In the genomic region with DNA sequence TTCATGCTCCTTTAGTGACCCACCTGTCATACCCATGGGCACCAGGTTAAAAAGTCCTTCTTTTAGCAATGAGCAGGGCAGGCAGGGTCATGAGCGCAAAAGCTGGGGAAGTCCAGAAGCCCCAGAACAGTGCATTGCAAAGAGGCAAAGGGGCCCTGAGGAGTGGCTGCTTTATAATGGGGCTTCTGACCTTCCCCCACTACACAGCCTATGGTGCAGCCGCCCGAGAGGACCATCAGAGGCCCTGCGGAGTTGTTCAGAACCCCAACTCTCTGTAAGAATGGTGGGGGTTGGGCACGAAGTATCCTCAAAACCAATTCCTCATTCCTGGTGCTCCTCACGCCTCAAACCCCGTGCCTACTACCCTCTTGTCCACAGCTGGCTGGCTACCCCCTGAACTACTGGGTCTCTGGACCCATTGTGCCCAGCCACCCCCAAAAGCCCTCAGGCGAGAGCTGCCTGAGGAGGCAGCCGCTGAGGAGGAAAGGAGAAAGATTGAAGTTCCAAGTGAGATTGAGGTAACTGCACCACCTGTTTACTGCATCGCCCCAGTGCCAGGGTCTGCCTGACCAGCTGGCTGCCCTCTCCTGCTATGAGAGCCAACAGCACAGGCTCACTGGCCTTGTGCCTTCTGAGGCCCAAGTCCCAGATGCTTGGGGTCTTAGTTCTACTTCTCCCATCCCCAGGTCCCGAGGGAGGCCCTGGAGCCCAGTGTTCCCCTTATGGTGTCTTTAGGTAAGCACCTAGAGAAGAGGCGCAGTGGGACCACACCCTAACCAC, we compare ENCODE assay signal across 1 cellular context.
TF ChIP-seq lines count a peak whose summit lies in the region.

No MANE protein-coding gene starts in this region.

TF ChIP-seq in GM12878, 131 proteins besides CTCF, POLR2A, EP300 and RAD21:
- TF ChIP-seq EED (IDR thresholded peaks at IDR 0.05; ENCODE audit: low read depth) (no peak), MEF2A (IDR thresholded peaks at IDR 0.05; ENCODE audit: insufficient read depth, low read depth, low read length) (no peak), SPI1 (IDR thresholded peaks at IDR 0.05; ENCODE audit: borderline replicate concordance, insufficient read depth, low read depth, low read length) (no peak), LARP7 (IDR thresholded peaks at IDR 0.05) (no peak), BMI1 (IDR thresholded peaks at IDR 0.05; ENCODE audit: borderline replicate concordance) (no peak), POU2F2 (IDR thresholded peaks at IDR 0.05; ENCODE audit: borderline replicate concordance, low read depth, low read length) (no peak), ZZZ3 (IDR thresholded peaks at IDR 0.05; ENCODE audit: control insufficient read depth, insufficient read length, low read depth) (no peak), BHLHE40 (IDR thresholded peaks at IDR 0.05; ENCODE audit: borderline replicate concordance in 1 of 2, low read depth in 2 of 2, low read length in 1 of 2) (no peak), IKZF2 (IDR thresholded peaks at IDR 0.05) (no peak), ZNF622 (IDR thresholded peaks at IDR 0.05) (no peak), GABPA (IDR thresholded peaks at IDR 0.05; ENCODE audit: low read depth) (no peak), SREBF1 (IDR thresholded peaks at IDR 0.05; ENCODE audit: low read length) (no peak), POLR2AphosphoS5 (IDR thresholded peaks at IDR 0.05; ENCODE audit: low read length) (no peak), CBFB (IDR thresholded peaks at IDR 0.05; ENCODE audit: low read depth) (no peak), SMAD1 (IDR thresholded peaks at IDR 0.05; ENCODE audit: low read depth, partially characterized antibody) (no peak), EZH2 (IDR thresholded peaks at IDR 0.05; ENCODE audit: borderline replicate concordance, control insufficient read depth, low read depth, low read length) (no peak)
- TF ChIP-seq, protein P1, sequence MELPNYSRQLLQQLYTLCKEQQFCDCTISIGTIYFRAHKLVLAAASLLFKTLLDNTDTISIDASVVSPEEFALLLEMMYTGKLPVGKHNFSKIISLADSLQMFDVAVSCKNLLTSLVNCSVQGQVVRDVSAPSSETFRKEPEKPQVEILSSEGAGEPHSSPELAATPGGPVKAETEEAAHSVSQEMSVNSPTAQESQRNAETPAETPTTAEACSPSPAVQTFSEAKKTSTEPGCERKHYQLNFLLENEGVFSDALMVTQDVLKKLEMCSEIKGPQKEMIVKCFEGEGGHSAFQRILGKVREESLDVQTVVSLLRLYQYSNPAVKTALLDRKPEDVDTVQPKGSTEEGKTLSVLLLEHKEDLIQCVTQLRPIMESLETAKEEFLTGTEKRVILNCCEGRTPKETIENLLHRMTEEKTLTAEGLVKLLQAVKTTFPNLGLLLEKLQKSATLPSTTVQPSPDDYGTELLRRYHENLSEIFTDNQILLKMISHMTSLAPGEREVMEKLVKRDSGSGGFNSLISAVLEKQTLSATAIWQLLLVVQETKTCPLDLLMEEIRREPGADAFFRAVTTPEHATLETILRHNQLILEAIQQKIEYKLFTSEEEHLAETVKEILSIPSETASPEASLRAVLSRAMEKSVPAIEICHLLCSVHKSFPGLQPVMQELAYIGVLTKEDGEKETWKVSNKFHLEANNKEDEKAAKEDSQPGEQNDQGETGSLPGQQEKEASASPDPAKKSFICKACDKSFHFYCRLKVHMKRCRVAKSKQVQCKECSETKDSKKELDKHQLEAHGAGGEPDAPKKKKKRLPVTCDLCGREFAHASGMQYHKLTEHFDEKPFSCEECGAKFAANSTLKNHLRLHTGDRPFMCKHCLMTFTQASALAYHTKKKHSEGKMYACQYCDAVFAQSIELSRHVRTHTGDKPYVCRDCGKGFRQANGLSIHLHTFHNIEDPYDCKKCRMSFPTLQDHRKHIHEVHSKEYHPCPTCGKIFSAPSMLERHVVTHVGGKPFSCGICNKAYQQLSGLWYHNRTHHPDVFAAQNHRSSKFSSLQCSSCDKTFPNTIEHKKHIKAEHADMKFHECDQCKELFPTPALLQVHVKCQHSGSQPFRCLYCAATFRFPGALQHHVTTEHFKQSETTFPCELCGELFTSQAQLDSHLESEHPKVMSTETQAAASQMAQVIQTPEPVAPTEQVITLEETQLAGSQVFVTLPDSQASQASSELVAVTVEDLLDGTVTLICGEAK (IDR thresholded peaks at IDR 0.05; ENCODE audit: borderline replicate concordance), result no peak
- TF ChIP-seq, protein P2, sequence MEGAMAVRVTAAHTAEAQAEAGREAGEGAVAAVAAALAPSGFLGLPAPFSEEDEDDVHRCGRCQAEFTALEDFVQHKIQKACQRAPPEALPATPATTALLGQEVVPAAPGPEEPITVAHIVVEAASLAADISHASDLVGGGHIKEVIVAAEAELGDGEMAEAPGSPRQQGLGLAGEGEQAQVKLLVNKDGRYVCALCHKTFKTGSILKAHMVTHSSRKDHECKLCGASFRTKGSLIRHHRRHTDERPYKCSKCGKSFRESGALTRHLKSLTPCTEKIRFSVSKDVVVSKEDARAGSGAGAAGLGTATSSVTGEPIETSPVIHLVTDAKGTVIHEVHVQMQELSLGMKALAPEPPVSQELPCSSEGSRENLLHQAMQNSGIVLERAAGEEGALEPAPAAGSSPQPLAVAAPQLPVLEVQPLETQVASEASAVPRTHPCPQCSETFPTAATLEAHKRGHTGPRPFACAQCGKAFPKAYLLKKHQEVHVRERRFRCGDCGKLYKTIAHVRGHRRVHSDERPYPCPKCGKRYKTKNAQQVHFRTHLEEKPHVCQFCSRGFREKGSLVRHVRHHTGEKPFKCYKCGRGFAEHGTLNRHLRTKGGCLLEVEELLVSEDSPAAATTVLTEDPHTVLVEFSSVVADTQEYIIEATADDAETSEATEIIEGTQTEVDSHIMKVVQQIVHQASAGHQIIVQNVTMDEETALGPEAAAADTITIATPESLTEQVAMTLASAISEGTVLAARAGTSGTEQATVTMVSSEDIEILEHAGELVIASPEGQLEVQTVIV (IDR thresholded peaks at IDR 0.05; ENCODE audit: borderline replicate concordance, partially characterized antibody), result no peak
- TF ChIP-seq, protein P3, sequence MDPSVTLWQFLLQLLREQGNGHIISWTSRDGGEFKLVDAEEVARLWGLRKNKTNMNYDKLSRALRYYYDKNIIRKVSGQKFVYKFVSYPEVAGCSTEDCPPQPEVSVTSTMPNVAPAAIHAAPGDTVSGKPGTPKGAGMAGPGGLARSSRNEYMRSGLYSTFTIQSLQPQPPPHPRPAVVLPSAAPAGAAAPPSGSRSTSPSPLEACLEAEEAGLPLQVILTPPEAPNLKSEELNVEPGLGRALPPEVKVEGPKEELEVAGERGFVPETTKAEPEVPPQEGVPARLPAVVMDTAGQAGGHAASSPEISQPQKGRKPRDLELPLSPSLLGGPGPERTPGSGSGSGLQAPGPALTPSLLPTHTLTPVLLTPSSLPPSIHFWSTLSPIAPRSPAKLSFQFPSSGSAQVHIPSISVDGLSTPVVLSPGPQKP (IDR thresholded peaks at IDR 0.05; ENCODE audit: low read depth, low read length), result no peak
- TF ChIP-seq, protein P4, sequence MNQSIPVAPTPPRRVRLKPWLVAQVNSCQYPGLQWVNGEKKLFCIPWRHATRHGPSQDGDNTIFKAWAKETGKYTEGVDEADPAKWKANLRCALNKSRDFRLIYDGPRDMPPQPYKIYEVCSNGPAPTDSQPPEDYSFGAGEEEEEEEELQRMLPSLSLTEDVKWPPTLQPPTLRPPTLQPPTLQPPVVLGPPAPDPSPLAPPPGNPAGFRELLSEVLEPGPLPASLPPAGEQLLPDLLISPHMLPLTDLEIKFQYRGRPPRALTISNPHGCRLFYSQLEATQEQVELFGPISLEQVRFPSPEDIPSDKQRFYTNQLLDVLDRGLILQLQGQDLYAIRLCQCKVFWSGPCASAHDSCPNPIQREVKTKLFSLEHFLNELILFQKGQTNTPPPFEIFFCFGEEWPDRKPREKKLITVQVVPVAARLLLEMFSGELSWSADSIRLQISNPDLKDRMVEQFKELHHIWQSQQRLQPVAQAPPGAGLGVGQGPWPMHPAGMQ (IDR thresholded peaks at IDR 0.05; ENCODE audit: borderline replicate concordance), result no peak
